1 cellular context compared by ENCODE assay signal in genomic region chr7:150326657-150327268, GRCh38.
TF ChIP-seq lines count a peak whose summit lies in the region.

No MANE protein-coding gene starts in this region.

TF ChIP-seq in K562, 482 proteins besides CTCF, POLR2A, EP300 and RAD21:
- TF ChIP-seq ZNF75A (CRISPR knock-in tag; IDR thresholded peaks at IDR 0.05) (no peak), HDAC6 (IDR thresholded peaks at IDR 0.05; ENCODE audit: low read depth, low read length) (0 out of 2 replicates have a peak, but pooled peaks have one; percentile 28), THRAP3 (IDR thresholded peaks at IDR 0.05; ENCODE audit: borderline replicate concordance) (no peak), PRMT5 (CRISPR knock-in tag; IDR thresholded peaks at IDR 0.05) (no peak), PYGO2 (tag; IDR thresholded peaks at IDR 0.05) (no peak), TAF7 (tag; IDR thresholded peaks at IDR 0.05) (no peak), FOXJ3 (CRISPR knock-in tag; IDR thresholded peaks at IDR 0.05) (0 out of 2 replicates have a peak, but pooled peaks have one; percentile 21), WHSC1 (IDR thresholded peaks at IDR 0.05; ENCODE audit: low read length) (peak; percentile 52), NEUROD1 (IDR thresholded peaks at IDR 0.05; ENCODE audit: borderline replicate concordance, low read depth, low read length, partially characterized antibody) (no peak), ZZZ3 (IDR thresholded peaks at IDR 0.05) (no peak)
- TF ChIP-seq, protein P1, sequence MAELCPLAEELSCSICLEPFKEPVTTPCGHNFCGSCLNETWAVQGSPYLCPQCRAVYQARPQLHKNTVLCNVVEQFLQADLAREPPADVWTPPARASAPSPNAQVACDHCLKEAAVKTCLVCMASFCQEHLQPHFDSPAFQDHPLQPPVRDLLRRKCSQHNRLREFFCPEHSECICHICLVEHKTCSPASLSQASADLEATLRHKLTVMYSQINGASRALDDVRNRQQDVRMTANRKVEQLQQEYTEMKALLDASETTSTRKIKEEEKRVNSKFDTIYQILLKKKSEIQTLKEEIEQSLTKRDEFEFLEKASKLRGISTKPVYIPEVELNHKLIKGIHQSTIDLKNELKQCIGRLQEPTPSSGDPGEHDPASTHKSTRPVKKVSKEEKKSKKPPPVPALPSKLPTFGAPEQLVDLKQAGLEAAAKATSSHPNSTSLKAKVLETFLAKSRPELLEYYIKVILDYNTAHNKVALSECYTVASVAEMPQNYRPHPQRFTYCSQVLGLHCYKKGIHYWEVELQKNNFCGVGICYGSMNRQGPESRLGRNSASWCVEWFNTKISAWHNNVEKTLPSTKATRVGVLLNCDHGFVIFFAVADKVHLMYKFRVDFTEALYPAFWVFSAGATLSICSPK (IDR thresholded peaks at IDR 0.05; ENCODE audit: borderline replicate concordance), result no peak
